Comparison of ENCODE assay signal across 18 cellular contexts in the genomic region with DNA sequence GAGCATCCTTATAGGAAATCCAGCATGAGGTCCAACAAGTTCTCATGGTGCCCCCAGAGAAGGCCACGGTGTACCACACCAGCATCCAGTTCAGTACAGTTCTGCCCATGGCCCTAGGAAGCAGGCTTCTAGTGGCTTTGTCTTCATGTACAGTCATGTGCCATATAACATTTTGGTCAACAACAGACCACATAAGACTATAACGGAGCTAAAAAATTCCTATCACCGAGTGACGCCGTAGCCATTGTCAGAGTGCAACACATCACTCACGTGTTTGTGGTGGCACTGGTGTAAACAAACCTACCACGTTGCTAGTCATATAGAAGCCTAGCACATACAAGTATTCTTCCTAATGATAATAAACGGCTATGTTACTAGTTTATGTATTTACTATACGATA.
DNase-seq lines count a peak whose midpoint lies in the region; ATAC-seq and TF ChIP-seq lines count a peak whose summit lies in the region.
"Had no signal": no experiment of that assay in that cellular context is flagged by ENCODE, and none has a peak within 500 bp of the region (broad histone marks: within the 10 kb centered on the region; RNA-seq: fewer than 3 reads in every experiment).

No MANE protein-coding gene starts in this region.

- H3K9ac ChIP-seq in Loucy (ENCODE audit: low read depth, low read length, poor library complexity, severe bottlenecking): no peak overlapping the region
- H3K9ac ChIP-seq: GM23248 had no signal

- no peaks in the 10 kb centered on the region for H3K36me3 ChIP-seq in Loucy (ENCODE audit: insufficient read depth, low read length)

- peak; percentile 6 for DNase-seq in activated naive CD8-positive, alpha-beta T cell treated with anti-CD3 and anti-CD28 coated beads for 36 hours
- no peak for DNase-seq in activated naive CD8-positive, alpha-beta T cell treated with anti-CD3 and anti-CD28 coated beads, Interleukin-2, amount 50 U/mL, for 24 hours
- peak; percentile 61 for DNase-seq in natural killer cell
- DNase-seq in CD1c-positive myeloid dendritic cell (ENCODE audit: extremely low spot score): no peak
- no peak for DNase-seq in activated T-helper 1 cell treated with anti-CD3 and anti-CD28 coated beads, Interleukin-12 subunit alpha, Interleukin-12 subunit beta, Interleukin-2, Interleukin-4 antibody, amounts not matched to agents 30 ng/mL and 10 ng/mL and 1 ng/mL, durations not matched to agents 14 hours and 24 hours and 36 hours (ENCODE audit: low spot score)
- no peak for DNase-seq in NCI-H69 (lab: John Stamatoyannopoulos, UW)
- DNase-seq: AML-193, DMS79 treated with DMSO at 0.1 percent for 48 hours, GDM1, GM23248, KG1, NCI-H1417, NCI-H1930, NCI-H2171, SHP77 treated with DMSO at 0.1 percent for 48 hours had no signal

- H3K27me3 Mint-ChIP-seq in activated naive CD8-positive, alpha-beta T cell treated with anti-CD3 and anti-CD28 coated beads for 36 hours: peaks cover 14% of the 10 kb centered on the region
- no peaks in the 10 kb centered on the region for H3K27me3 Mint-ChIP-seq in activated naive CD8-positive, alpha-beta T cell treated with anti-CD3 and anti-CD28 coated beads, Interleukin-2, amount 50 U/mL, for 24 hours
- peaks cover 14% of the 10 kb centered on the region for H3K27me3 Mint-ChIP-seq in activated T-helper 17 cell treated with anti-CD3 and anti-CD28 coated beads, Interleukin-2, amount 50 U/mL, for 72 hours
- H3K27me3 Mint-ChIP-seq in natural killer cell (ENCODE audit: low read depth in 2 of 2): peaks cover 42 to 65% of the 10 kb centered on the region in 2 donors
- peaks cover 20% of the 10 kb centered on the region for H3K27me3 Mint-ChIP-seq in activated T-helper 1 cell treated with anti-CD3 and anti-CD28 coated beads, Interleukin-12 subunit alpha, Interleukin-12 subunit beta, Interleukin-2, Interleukin-4 antibody, amounts not matched to agents 30 ng/mL and 10 ng/mL and 1 ng/mL, durations not matched to agents 14 hours and 24 hours and 36 hours (ENCODE audit: insufficient read depth)

- H3K27ac Mint-ChIP-seq in activated naive CD8-positive, alpha-beta T cell treated with anti-CD3 and anti-CD28 coated beads for 36 hours: no peak overlapping the region
- no peak overlapping the region for H3K27ac Mint-ChIP-seq in activated naive CD8-positive, alpha-beta T cell treated with anti-CD3 and anti-CD28 coated beads, Interleukin-2, amount 50 U/mL, for 24 hours
- no peak overlapping the region for H3K27ac Mint-ChIP-seq in activated T-helper 17 cell treated with anti-CD3 and anti-CD28 coated beads, Interleukin-2, amount 50 U/mL, for 72 hours
- H3K27ac Mint-ChIP-seq in natural killer cell: peak overlapping the region; percentile 69 to 84
- H3K27ac Mint-ChIP-seq in activated T-helper 1 cell treated with anti-CD3 and anti-CD28 coated beads, Interleukin-12 subunit alpha, Interleukin-12 subunit beta, Interleukin-2, Interleukin-4 antibody, amounts not matched to agents 30 ng/mL and 10 ng/mL and 1 ng/mL, durations not matched to agents 14 hours and 24 hours and 36 hours: no peak overlapping the region
- H3K27ac Mint-ChIP-seq: CD4-positive, alpha-beta memory T cell had no signal

- H3K9me2 ChIP-seq in Loucy (replicated peaks; ENCODE audit: low read depth, low read length): no peaks in the 10 kb centered on the region

- no peaks in the 10 kb centered on the region for H3F3A ChIP-seq in Loucy (ENCODE audit: low read depth)

- H3K79me2 ChIP-seq in Loucy (ENCODE audit: insufficient read depth, low read length): no peaks in the 10 kb centered on the region

- H3K4me3 Mint-ChIP-seq in activated naive CD8-positive, alpha-beta T cell treated with anti-CD3 and anti-CD28 coated beads for 36 hours: no peak overlapping the region
- H3K4me3 Mint-ChIP-seq in activated naive CD8-positive, alpha-beta T cell treated with anti-CD3 and anti-CD28 coated beads, Interleukin-2, amount 50 U/mL, for 24 hours: no peak overlapping the region
- H3K4me3 Mint-ChIP-seq in activated T-helper 17 cell treated with anti-CD3 and anti-CD28 coated beads, Interleukin-2, amount 50 U/mL, for 72 hours: no peak overlapping the region
- peak overlapping the region; percentile 51 for H3K4me3 Mint-ChIP-seq in natural killer cell
- no peak overlapping the region for H3K4me3 Mint-ChIP-seq in activated T-helper 1 cell treated with anti-CD3 and anti-CD28 coated beads, Interleukin-12 subunit alpha, Interleukin-12 subunit beta, Interleukin-2, Interleukin-4 antibody, amounts not matched to agents 30 ng/mL and 10 ng/mL and 1 ng/mL, durations not matched to agents 14 hours and 24 hours and 36 hours
- H3K4me3 Mint-ChIP-seq: CD4-positive, alpha-beta memory T cell had no signal

- no peaks in the 10 kb centered on the region for H3K9me3 ChIP-seq in Loucy (ENCODE audit: insufficient read depth, low read depth, low read length)

- H3K4me1 ChIP-seq in Loucy (ENCODE audit: insufficient read depth, low read length, poor library complexity, severe bottlenecking): peaks cover 43% of the 10 kb centered on the region

- H3K36me3 Mint-ChIP-seq in activated naive CD8-positive, alpha-beta T cell treated with anti-CD3 and anti-CD28 coated beads for 36 hours: no peaks in the 10 kb centered on the region
- H3K36me3 Mint-ChIP-seq in activated naive CD8-positive, alpha-beta T cell treated with anti-CD3 and anti-CD28 coated beads, Interleukin-2, amount 50 U/mL, for 24 hours (ENCODE audit: low read depth): no peaks in the 10 kb centered on the region
- H3K36me3 Mint-ChIP-seq in activated T-helper 17 cell treated with anti-CD3 and anti-CD28 coated beads, Interleukin-2, amount 50 U/mL, for 72 hours (ENCODE audit: low read depth): no peaks in the 10 kb centered on the region
- H3K36me3 Mint-ChIP-seq in natural killer cell: no peaks in the 10 kb centered on the region
- no peaks in the 10 kb centered on the region for H3K36me3 Mint-ChIP-seq in activated T-helper 1 cell treated with anti-CD3 and anti-CD28 coated beads, Interleukin-12 subunit alpha, Interleukin-12 subunit beta, Interleukin-2, Interleukin-4 antibody, amounts not matched to agents 30 ng/mL and 10 ng/mL and 1 ng/mL, durations not matched to agents 14 hours and 24 hours and 36 hours (ENCODE audit: low read depth)
- H3K36me3 Mint-ChIP-seq: CD4-positive, alpha-beta memory T cell had no signal

- H3K4me2 ChIP-seq in Loucy (ENCODE audit: low read depth, low read length, poor library complexity, severe bottlenecking): peak overlapping the region; percentile 31

- no peaks in the 10 kb centered on the region for H3K27me3 ChIP-seq in Loucy (ENCODE audit: insufficient read depth, low read length, poor library complexity, severe bottlenecking)

- no peak for TF ChIP-seq CTCF in Loucy (conservative IDR thresholded peaks at IDR 0.05; ENCODE audit: low read length)
- no peak for TF ChIP-seq CTCF in natural killer cell (IDR thresholded peaks at IDR 0.05)

- H3K4me1 Mint-ChIP-seq in activated naive CD8-positive, alpha-beta T cell treated with anti-CD3 and anti-CD28 coated beads for 36 hours: no peaks in the 10 kb centered on the region
- H3K4me1 Mint-ChIP-seq in activated naive CD8-positive, alpha-beta T cell treated with anti-CD3 and anti-CD28 coated beads, Interleukin-2, amount 50 U/mL, for 24 hours: no peaks in the 10 kb centered on the region
- no peaks in the 10 kb centered on the region for H3K4me1 Mint-ChIP-seq in activated T-helper 17 cell treated with anti-CD3 and anti-CD28 coated beads, Interleukin-2, amount 50 U/mL, for 72 hours
- H3K4me1 Mint-ChIP-seq in natural killer cell: peaks cover 14 to 15% of the 10 kb centered on the region in 2 donors
- no peaks in the 10 kb centered on the region for H3K4me1 Mint-ChIP-seq in activated T-helper 1 cell treated with anti-CD3 and anti-CD28 coated beads, Interleukin-12 subunit alpha, Interleukin-12 subunit beta, Interleukin-2, Interleukin-4 antibody, amounts not matched to agents 30 ng/mL and 10 ng/mL and 1 ng/mL, durations not matched to agents 14 hours and 24 hours and 36 hours (ENCODE audit: low read depth)
- H3K4me1 Mint-ChIP-seq: CD4-positive, alpha-beta memory T cell had no signal

- no peak for ATAC-seq in activated naive CD8-positive, alpha-beta T cell treated with anti-CD3 and anti-CD28 coated beads, Interleukin-2, amount 50 U/mL, for 24 hours
- ATAC-seq in activated T-helper 17 cell treated with anti-CD3 and anti-CD28 coated beads, Interleukin-2, amount 50 U/mL, for 72 hours (replicated peaks): peak; percentile 19
- peak; percentile 85 to 95 (median 91) for ATAC-seq in natural killer cell

- no peak overlapping the region for H3K4me3 ChIP-seq in Loucy (ENCODE audit: low read length, poor library complexity, severe bottlenecking)
- H3K4me3 ChIP-seq: GM23248 had no signal

- H2AFZ ChIP-seq in Loucy (ENCODE audit: low read length): no peak overlapping the region
- H2AFZ ChIP-seq: GM23248 had no signal

- no peaks in the 10 kb centered on the region for H4K20me1 ChIP-seq in Loucy (ENCODE audit: insufficient read depth, low read length, poor library complexity, severe bottlenecking)

- intact Hi-C loops in natural killer cell (cut with micrococcal nuclease): loop anchor here (1.0 kb wide), 3 partner anchors 9 to 209 kb away; a partner anchor contains a TSS
- intact Hi-C loops in activated T-helper 1 cell treated with anti-CD3 and anti-CD28 coated beads, Interleukin-12 subunit alpha, Interleukin-12 subunit beta, Interleukin-2, Interleukin-4 antibody, amounts not matched to agents 30 ng/mL and 10 ng/mL and 1 ng/mL, durations not matched to agents 14 hours and 24 hours and 36 hours (cut with micrococcal nuclease): no loop called here

- no peaks in the 10 kb centered on the region for H3K9me3 Mint-ChIP-seq in activated naive CD8-positive, alpha-beta T cell treated with anti-CD3 and anti-CD28 coated beads for 36 hours
- no peaks in the 10 kb centered on the region for H3K9me3 Mint-ChIP-seq in activated naive CD8-positive, alpha-beta T cell treated with anti-CD3 and anti-CD28 coated beads, Interleukin-2, amount 50 U/mL, for 24 hours
- no peaks in the 10 kb centered on the region for H3K9me3 Mint-ChIP-seq in activated T-helper 17 cell treated with anti-CD3 and anti-CD28 coated beads, Interleukin-2, amount 50 U/mL, for 72 hours
- H3K9me3 Mint-ChIP-seq in natural killer cell: no peaks in the 10 kb centered on the region
- H3K9me3 Mint-ChIP-seq in activated T-helper 1 cell treated with anti-CD3 and anti-CD28 coated beads, Interleukin-12 subunit alpha, Interleukin-12 subunit beta, Interleukin-2, Interleukin-4 antibody, amounts not matched to agents 30 ng/mL and 10 ng/mL and 1 ng/mL, durations not matched to agents 14 hours and 24 hours and 36 hours: no peaks in the 10 kb centered on the region
- H3K9me3 Mint-ChIP-seq: CD4-positive, alpha-beta memory T cell had no signal

Comparison
In these comparisons a context has a peak if more than half of its experiments do, and no peak if none do; other contexts are left out.
1. DNase-seq: peak in activated naive CD8-positive, alpha-beta T cell treated with anti-CD3 and anti-CD28 coated beads for 36 hours (single experiment) and natural killer cell (single experiment); none in activated naive CD8-positive, alpha-beta T cell treated with anti-CD3 and anti-CD28 coated beads, Interleukin-2, amount 50 U/mL, for 24 hours (single experiment), CD1c-positive myeloid dendritic cell (single experiment), activated T-helper 1 cell treated with anti-CD3 and anti-CD28 coated beads, Interleukin-12 subunit alpha, Interleukin-12 subunit beta, Interleukin-2, Interleukin-4 antibody, amounts not matched to agents 30 ng/mL and 10 ng/mL and 1 ng/mL, durations not matched to agents 14 hours and 24 hours and 36 hours (single experiment) and NCI-H69 (single experiment).
2. H3K27ac Mint-ChIP-seq: peak in natural killer cell (2 of 2); none in activated naive CD8-positive, alpha-beta T cell treated with anti-CD3 and anti-CD28 coated beads for 36 hours (single experiment), activated naive CD8-positive, alpha-beta T cell treated with anti-CD3 and anti-CD28 coated beads, Interleukin-2, amount 50 U/mL, for 24 hours (single experiment), activated T-helper 17 cell treated with anti-CD3 and anti-CD28 coated beads, Interleukin-2, amount 50 U/mL, for 72 hours (single experiment) and activated T-helper 1 cell treated with anti-CD3 and anti-CD28 coated beads, Interleukin-12 subunit alpha, Interleukin-12 subunit beta, Interleukin-2, Interleukin-4 antibody, amounts not matched to agents 30 ng/mL and 10 ng/mL and 1 ng/mL, durations not matched to agents 14 hours and 24 hours and 36 hours (single experiment).